Comparison of ENCODE assay signal across 24 cellular contexts in the genomic region with DNA sequence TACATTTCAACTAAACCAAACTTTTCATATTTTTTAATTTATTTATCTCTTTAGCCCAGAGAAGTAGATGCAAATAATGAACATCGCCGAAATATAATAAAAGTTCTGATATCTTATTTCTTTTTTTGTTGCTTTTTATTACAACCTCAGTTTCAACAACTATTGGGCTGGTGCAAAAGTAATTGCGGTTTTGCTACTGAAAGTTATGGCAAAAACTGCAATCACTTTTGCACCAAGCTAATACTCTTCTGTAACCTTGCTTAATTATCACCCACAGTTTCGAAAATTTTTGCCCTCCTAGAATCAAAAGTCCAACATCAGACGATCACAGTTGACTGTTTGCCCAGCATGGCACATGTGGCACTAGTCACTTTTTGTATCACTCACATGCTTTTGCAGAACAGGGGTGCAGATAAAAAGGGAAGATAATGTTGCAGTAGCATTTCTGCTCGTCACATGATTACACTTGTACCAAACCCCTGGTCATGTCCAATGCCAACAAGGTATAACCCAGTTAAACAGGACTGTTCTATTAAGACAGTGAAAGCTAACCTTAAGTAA.
"Had no signal": no experiment of that assay in that cellular context is flagged by ENCODE, and none has a peak within 500 bp of the region (broad histone marks: within the 10 kb centered on the region; RNA-seq: fewer than 3 reads in every experiment).

No MANE protein-coding gene starts in this region.

- FAIRE-seq: islet of Langerhans, urothelium cell line had no signal

- H3K9me3 ChIP-seq: left lung, lower lobe of right lung, right atrium auricular region, spleen, suprapubic skin, thoracic aorta, tibial artery, upper lobe of right lung had no signal

- H3K27ac ChIP-seq: left lung, lower lobe of right lung, right atrium auricular region, skin epidermis, spleen, suprapubic skin, thoracic aorta, tibial artery, upper lobe of right lung had no signal

- H3K4me1 ChIP-seq: left lung, lower lobe of right lung, right atrium auricular region, spleen, suprapubic skin, tibial artery, upper lobe of right lung had no signal

- DNase-seq: head of caudate nucleus; hippocampal formation; immature natural killer cell; left cardiac atrium; lower lobe of right lung; mammary epithelial cell; mesenchymal stem cell; naive thymus-derived CD8-positive, alpha-beta T cell; nucleus accumbens; spleen; stimulated activated CD4-positive, alpha-beta T cell treated with anti-CD3 and anti-CD28 coated beads, Interleukin-4, amount 100 ng/mL, for 24 hours; stimulated activated naive CD4-positive, alpha-beta T cell; tibial artery; trophoblast cell; upper lobe of right lung had no signal

- H3K4me3 ChIP-seq: left lung, lower lobe of right lung, right atrium auricular region, skin epidermis, spleen, suprapubic skin, thoracic aorta, tibial artery, upper lobe of right lung had no signal

- ATAC-seq: left cardiac atrium; left lung; lower lobe of right lung; naive thymus-derived CD8-positive, alpha-beta T cell; sciatic nerve; stimulated activated effector memory CD8-positive, alpha-beta T cell treated with anti-CD3 and anti-CD28 coated beads, Interleukin-12 subunit alpha, Interleukin-12 subunit beta, amount 100 ng/mL, for 72 hours; upper lobe of right lung had no signal

- H3K36me3 ChIP-seq: left lung, lower lobe of right lung, right atrium auricular region, spleen, suprapubic skin, thoracic aorta, tibial artery, upper lobe of right lung had no signal

- H3K27me3 ChIP-seq: left lung, right atrium auricular region, spleen, suprapubic skin, tibial artery, upper lobe of right lung had no signal
